ENCODE assay signal across 1 cellular context in the genomic region with DNA sequence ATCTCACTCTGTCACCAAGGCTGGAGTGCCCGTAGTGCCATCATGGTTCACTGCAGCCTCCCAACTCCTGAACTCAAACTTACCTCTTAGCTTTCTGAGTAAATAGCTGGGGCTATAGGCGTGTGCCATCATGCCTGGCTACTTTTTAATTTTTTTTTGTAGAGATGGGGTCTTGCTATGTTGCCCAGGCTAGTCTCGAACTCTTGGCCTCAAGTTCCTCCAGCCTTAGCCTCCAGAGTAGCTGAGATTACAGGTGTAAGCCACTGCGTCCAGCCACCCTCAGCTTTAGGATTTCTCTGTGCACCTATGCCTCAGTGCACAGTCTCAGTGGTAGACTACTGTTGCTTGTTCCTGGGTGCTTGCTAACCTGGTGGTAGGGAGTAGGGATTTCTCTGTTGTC.
TF ChIP-seq lines count a peak whose summit lies in the region.

No MANE protein-coding gene starts in this region.

TF ChIP-seq in GM12878, 131 proteins besides CTCF, POLR2A, EP300 and RAD21:
- TF ChIP-seq SUPT20H (IDR thresholded peaks at IDR 0.05; ENCODE audit: borderline replicate concordance, control insufficient read depth, low read depth, low read length) (no peak), STAT1 (conservative IDR thresholded peaks at IDR 0.05) (no peak), EGR1 (IDR thresholded peaks at IDR 0.05; ENCODE audit: borderline replicate concordance in 1 of 2, low read depth in 2 of 2, low read length in 2 of 2) (no peak), CREB1 (IDR thresholded peaks at IDR 0.05; ENCODE audit: low read depth) (no peak), CREM (IDR thresholded peaks at IDR 0.05; ENCODE audit: low read depth) (no peak), RB1 (IDR thresholded peaks at IDR 0.05; ENCODE audit: borderline replicate concordance) (no peak), SMAD5 (IDR thresholded peaks at IDR 0.05; ENCODE audit: low read depth) (no peak), SMAD1 (IDR thresholded peaks at IDR 0.05; ENCODE audit: low read depth, partially characterized antibody) (no peak), MLLT1 (IDR thresholded peaks at IDR 0.05) (no peak), POLR2AphosphoS2 (IDR thresholded peaks at IDR 0.05; ENCODE audit: low read depth, low read length) (no peak), ZBED1 (IDR thresholded peaks at IDR 0.05; ENCODE audit: borderline replicate concordance) (no peak)
